In the genomic region with DNA sequence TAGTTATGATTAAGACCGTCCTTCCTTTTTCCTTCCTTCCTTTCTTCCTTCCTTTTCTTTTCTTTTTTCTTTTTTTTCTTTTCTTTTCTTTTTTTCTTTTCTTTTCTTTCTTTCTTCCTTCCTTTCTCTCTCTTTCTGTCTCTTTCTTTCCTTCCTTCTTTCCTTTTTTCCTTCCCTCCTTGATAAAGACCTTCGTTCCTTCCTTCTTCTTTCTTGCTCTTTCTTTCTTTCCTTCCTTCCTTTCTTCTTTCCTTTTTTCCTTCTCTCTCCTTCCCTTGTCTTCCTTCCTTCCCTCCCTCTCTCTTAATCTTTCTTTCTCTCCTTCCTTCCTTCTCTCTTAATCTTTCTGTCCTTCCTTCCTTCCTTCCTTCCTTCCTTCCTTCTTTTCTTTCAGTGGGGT, we compare ENCODE assay signal across 7 cellular contexts.
"Had no signal": no experiment of that assay in that cellular context is flagged by ENCODE, and none has a peak within 500 bp of the region (broad histone marks: within the 10 kb centered on the region; RNA-seq: fewer than 3 reads in every experiment).

No MANE protein-coding gene starts in this region.

- H3K4me3 ChIP-seq: GM23338 had no signal

- FAIRE-seq: H1, H54, HTR-8/SVneo had no signal

- ATAC-seq: GM23338 had no signal

- DNase-seq: HCEC 1CT, HFFc6, KG1 had no signal

- H3K4me2 ChIP-seq: GM23338 had no signal

- H2AFZ ChIP-seq: GM23338 had no signal
